1 cellular context compared by ENCODE assay signal in the genomic region with DNA sequence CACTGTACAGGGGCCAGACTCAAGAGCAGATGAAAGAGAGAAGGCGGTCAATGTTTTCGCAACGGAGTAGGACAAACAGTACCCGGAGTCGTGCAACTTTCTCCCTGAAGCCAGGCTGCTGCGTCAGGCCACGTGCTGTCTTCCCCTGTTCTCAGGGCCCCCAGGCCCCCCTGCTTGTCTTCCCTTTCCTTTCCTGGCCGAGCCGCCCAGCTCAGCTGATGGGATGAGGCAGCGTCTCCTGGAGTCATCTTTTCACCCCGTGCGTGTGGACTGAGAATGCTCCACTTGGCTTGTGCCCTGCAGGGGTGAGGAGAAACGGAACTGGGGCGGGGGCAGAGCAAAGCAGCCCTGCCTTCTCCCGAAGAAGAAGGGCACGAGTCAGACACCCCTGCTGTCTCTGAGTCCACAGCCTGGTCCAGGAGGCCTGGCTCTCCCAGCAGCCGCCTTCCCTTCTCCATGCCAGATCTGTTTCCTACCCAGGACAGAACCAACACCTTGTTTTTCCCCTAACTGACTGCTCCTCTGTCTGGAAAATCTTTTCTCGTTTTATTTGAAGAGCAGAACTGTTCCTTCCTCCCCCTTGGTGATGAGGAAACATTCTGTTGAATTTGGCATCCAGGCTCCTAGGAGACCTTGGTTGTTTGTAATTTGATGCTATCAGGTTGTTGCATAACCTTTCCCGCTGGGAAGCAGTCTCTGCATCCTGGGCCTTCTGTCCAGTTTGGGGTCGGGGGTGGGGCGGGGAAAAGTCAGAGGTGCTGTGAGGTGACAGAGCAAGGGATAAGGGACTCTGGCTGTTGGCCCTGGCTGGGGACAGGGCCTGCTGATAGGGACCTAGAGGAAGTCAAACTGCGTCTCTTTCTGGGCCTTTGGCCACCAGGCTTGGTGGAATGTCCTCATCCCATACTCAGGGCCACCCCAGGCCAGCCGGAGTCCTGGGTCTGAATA.
TF ChIP-seq lines count a peak whose summit lies in the region.

No MANE protein-coding gene starts in this region.

TF ChIP-seq in HepG2, 621 proteins besides CTCF, POLR2A, EP300 and RAD21 (continued from another document and continues in another):
- TF ChIP-seq FIP1L1 (IDR thresholded peaks at IDR 0.05; ENCODE audit: borderline replicate concordance, insufficient read depth, low read depth, low read length) (peak; percentile 45; the same call in 1 of the 2 replicates), ZNF17 (CRISPR knock-in tag; IDR thresholded peaks at IDR 0.05) (no peak), ATF1 (CRISPR knock-in tag; IDR thresholded peaks at IDR 0.05) (peak; percentile 45), JUND (CRISPR knock-in tag; IDR thresholded peaks at IDR 0.05) (peak; percentile 74), PHB2 (IDR thresholded peaks at IDR 0.05; ENCODE audit: partially characterized antibody) (no peak), PBX3 (CRISPR knock-in tag; IDR thresholded peaks at IDR 0.05; ENCODE audit: borderline replicate concordance) (no peak), KMT2A (CRISPR knock-in tag; IDR thresholded peaks at IDR 0.05) (peak; percentile 37; the same call in 1 of the 2 replicates), ZNF713 (CRISPR knock-in tag; IDR thresholded peaks at IDR 0.05) (peak; percentile 88), ZNF329 (CRISPR knock-in tag; IDR thresholded peaks at IDR 0.05; ENCODE audit: low read depth) (peak; percentile 20), ZNF572 (CRISPR knock-in tag; IDR thresholded peaks at IDR 0.05) (peak; percentile 97; the same call in 1 of the 2 replicates), ZNF337 (CRISPR knock-in tag; IDR thresholded peaks at IDR 0.05; ENCODE audit: borderline replicate concordance, low read depth) (no peak), RELA (CRISPR knock-in tag; IDR thresholded peaks at IDR 0.05) (no peak), ZNF225 (CRISPR knock-in tag; IDR thresholded peaks at IDR 0.05) (peak; percentile 92), PHF8 (CRISPR knock-in tag; IDR thresholded peaks at IDR 0.05) (no peak; the same call in 1 of the 2 replicates), ZSCAN21 (CRISPR knock-in tag; IDR thresholded peaks at IDR 0.05; ENCODE audit: borderline replicate concordance) (peak; percentile 64; the same call in 1 of the 2 replicates), RFX3 (CRISPR knock-in tag; IDR thresholded peaks at IDR 0.05) (peak; percentile 55), MTERF4 (CRISPR knock-in tag; IDR thresholded peaks at IDR 0.05) (peak; percentile 52; the same call in 1 of the 2 replicates), RBAK (CRISPR knock-in tag; IDR thresholded peaks at IDR 0.05) (peak; percentile 97), CEBPG (CRISPR knock-in tag; IDR thresholded peaks at IDR 0.05) (peak; percentile 97), HOXA7 (CRISPR knock-in tag; IDR thresholded peaks at IDR 0.05) (no peak), IKZF4 (CRISPR knock-in tag; IDR thresholded peaks at IDR 0.05; ENCODE audit: borderline replicate concordance, low read depth, not compliant biosample characterization) (no peak), ZZZ3 (CRISPR knock-in tag; IDR thresholded peaks at IDR 0.05; ENCODE audit: borderline replicate concordance) (peak; percentile 89), ZBTB7B (CRISPR knock-in tag; IDR thresholded peaks at IDR 0.05) (peak; percentile 92), SRSF9 (IDR thresholded peaks at IDR 0.05; ENCODE audit: borderline replicate concordance, insufficient read depth, low read depth, low read length, poor library complexity, severe bottlenecking) (no peak), GLI4 (CRISPR knock-in tag; IDR thresholded peaks at IDR 0.05; ENCODE audit: borderline replicate concordance) (peak; percentile 77; the same call in 1 of the 2 replicates), HMG20B (CRISPR knock-in tag; conservative IDR thresholded peaks at IDR 0.05) (peak; percentile 87), ZNF773 (CRISPR knock-in tag; IDR thresholded peaks at IDR 0.05; ENCODE audit: borderline replicate concordance) (peak; percentile 67; the same call in 1 of the 2 replicates), ZNF350 (CRISPR knock-in tag; IDR thresholded peaks at IDR 0.05; ENCODE audit: borderline replicate concordance, low read depth) (peak; percentile 88), CENPX (CRISPR knock-in tag; IDR thresholded peaks at IDR 0.05) (no peak), HNRNPL (IDR thresholded peaks at IDR 0.05; ENCODE audit: low read depth, low read length) (peak; percentile 76; the same call in 1 of the 2 replicates), NFKBIZ (CRISPR knock-in tag; IDR thresholded peaks at IDR 0.05) (peak; percentile 88), ZNF431 (CRISPR knock-in tag; IDR thresholded peaks at IDR 0.05; ENCODE audit: borderline replicate concordance, low read depth) (peak; percentile 14), ZNF282 (IDR thresholded peaks at IDR 0.05; ENCODE audit: partially characterized antibody) (no peak), MAFF (IDR thresholded peaks at IDR 0.05; ENCODE audit: low read depth, low read length) (peak; percentile 31; the same call in 1 of the 2 replicates), TEAD3 (CRISPR knock-in tag; optimal IDR thresholded peaks at IDR 0.05; ENCODE audit: borderline replicate concordance) (peak; percentile 80), SMARCE1 (IDR thresholded peaks at IDR 0.05; ENCODE audit: borderline replicate concordance) (no peak), ZSCAN22 (CRISPR knock-in tag; IDR thresholded peaks at IDR 0.05) (no peak), GPN1 (CRISPR knock-in tag; IDR thresholded peaks at IDR 0.05; ENCODE audit: borderline replicate concordance) (no peak), PITX1 (CRISPR knock-in tag; IDR thresholded peaks at IDR 0.05) (peak; percentile 91; the same call in 1 of the 2 replicates), ZNF549 (CRISPR knock-in tag; IDR thresholded peaks at IDR 0.05) (no peak), ZNF616 (CRISPR knock-in tag; IDR thresholded peaks at IDR 0.05; ENCODE audit: low read depth) (peak; percentile 78), ZNF335 (CRISPR knock-in tag; IDR thresholded peaks at IDR 0.05) (no peak), ZNF720 (CRISPR knock-in tag; IDR thresholded peaks at IDR 0.05) (no peak), AGO1 (IDR thresholded peaks at IDR 0.05; ENCODE audit: low read depth, low read length, poor library complexity, severe bottlenecking) (no peak), NFE2L2 (IDR thresholded peaks at IDR 0.05; ENCODE audit: low read length) (peak; percentile 30; the same call in 1 of the 2 replicates)
- TF ChIP-seq, protein P1, sequence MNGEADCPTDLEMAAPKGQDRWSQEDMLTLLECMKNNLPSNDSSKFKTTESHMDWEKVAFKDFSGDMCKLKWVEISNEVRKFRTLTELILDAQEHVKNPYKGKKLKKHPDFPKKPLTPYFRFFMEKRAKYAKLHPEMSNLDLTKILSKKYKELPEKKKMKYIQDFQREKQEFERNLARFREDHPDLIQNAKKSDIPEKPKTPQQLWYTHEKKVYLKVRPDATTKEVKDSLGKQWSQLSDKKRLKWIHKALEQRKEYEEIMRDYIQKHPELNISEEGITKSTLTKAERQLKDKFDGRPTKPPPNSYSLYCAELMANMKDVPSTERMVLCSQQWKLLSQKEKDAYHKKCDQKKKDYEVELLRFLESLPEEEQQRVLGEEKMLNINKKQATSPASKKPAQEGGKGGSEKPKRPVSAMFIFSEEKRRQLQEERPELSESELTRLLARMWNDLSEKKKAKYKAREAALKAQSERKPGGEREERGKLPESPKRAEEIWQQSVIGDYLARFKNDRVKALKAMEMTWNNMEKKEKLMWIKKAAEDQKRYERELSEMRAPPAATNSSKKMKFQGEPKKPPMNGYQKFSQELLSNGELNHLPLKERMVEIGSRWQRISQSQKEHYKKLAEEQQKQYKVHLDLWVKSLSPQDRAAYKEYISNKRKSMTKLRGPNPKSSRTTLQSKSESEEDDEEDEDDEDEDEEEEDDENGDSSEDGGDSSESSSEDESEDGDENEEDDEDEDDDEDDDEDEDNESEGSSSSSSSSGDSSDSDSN (CRISPR knock-in tag; IDR thresholded peaks at IDR 0.05): peak; percentile 73
- TF ChIP-seq, protein P2, sequence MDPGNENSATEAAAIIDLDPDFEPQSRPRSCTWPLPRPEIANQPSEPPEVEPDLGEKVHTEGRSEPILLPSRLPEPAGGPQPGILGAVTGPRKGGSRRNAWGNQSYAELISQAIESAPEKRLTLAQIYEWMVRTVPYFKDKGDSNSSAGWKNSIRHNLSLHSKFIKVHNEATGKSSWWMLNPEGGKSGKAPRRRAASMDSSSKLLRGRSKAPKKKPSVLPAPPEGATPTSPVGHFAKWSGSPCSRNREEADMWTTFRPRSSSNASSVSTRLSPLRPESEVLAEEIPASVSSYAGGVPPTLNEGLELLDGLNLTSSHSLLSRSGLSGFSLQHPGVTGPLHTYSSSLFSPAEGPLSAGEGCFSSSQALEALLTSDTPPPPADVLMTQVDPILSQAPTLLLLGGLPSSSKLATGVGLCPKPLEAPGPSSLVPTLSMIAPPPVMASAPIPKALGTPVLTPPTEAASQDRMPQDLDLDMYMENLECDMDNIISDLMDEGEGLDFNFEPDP (CRISPR knock-in tag; conservative IDR thresholded peaks at IDR 0.05): no peak
- TF ChIP-seq, protein P3, sequence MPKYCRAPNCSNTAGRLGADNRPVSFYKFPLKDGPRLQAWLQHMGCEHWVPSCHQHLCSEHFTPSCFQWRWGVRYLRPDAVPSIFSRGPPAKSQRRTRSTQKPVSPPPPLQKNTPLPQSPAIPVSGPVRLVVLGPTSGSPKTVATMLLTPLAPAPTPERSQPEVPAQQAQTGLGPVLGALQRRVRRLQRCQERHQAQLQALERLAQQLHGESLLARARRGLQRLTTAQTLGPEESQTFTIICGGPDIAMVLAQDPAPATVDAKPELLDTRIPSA (CRISPR knock-in tag; IDR thresholded peaks at IDR 0.05; ENCODE audit: borderline replicate concordance): peak; percentile 76; the same call in 1 of the 2 replicates
- TF ChIP-seq, protein P4, sequence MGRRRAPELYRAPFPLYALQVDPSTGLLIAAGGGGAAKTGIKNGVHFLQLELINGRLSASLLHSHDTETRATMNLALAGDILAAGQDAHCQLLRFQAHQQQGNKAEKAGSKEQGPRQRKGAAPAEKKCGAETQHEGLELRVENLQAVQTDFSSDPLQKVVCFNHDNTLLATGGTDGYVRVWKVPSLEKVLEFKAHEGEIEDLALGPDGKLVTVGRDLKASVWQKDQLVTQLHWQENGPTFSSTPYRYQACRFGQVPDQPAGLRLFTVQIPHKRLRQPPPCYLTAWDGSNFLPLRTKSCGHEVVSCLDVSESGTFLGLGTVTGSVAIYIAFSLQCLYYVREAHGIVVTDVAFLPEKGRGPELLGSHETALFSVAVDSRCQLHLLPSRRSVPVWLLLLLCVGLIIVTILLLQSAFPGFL (CRISPR knock-in tag; IDR thresholded peaks at IDR 0.05): 0 out of 2 replicates have a peak, but pooled peaks have one; percentile 5
- TF ChIP-seq, protein P5, sequence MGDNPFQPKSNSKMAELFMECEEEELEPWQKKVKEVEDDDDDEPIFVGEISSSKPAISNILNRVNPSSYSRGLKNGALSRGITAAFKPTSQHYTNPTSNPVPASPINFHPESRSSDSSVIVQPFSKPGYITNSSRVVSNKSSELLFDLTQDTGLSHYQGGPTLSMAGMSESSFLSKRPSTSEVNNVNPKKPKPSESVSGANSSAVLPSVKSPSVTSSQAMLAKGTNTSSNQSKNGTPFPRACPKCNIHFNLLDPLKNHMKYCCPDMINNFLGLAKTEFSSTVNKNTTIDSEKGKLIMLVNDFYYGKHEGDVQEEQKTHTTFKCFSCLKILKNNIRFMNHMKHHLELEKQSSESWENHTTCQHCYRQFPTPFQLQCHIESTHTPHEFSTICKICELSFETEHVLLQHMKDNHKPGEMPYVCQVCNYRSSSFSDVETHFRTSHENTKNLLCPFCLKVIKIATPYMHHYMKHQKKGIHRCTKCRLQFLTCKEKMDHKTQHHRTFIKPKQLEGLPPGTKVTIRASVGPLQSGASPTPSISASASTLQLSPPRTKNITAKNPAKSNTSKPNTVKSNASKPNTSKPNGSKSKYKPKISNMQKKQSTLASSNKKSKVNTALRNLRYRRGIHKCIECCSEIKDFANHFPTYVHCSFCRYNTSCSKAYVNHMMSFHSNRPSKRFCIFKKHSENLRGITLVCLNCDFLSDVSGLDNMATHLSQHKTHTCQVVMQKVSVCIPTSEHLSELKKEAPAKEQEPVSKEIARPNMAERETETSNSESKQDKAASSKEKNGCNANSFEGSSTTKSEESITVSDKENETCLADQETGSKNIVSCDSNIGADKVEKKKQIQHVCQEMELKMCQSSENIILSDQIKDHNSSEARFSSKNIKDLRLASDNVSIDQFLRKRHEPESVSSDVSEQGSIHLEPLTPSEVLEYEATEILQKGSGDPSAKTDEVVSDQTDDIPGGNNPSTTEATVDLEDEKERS (CRISPR knock-in tag; IDR thresholded peaks at IDR 0.05): peak; percentile 86
- TF ChIP-seq, protein P6, sequence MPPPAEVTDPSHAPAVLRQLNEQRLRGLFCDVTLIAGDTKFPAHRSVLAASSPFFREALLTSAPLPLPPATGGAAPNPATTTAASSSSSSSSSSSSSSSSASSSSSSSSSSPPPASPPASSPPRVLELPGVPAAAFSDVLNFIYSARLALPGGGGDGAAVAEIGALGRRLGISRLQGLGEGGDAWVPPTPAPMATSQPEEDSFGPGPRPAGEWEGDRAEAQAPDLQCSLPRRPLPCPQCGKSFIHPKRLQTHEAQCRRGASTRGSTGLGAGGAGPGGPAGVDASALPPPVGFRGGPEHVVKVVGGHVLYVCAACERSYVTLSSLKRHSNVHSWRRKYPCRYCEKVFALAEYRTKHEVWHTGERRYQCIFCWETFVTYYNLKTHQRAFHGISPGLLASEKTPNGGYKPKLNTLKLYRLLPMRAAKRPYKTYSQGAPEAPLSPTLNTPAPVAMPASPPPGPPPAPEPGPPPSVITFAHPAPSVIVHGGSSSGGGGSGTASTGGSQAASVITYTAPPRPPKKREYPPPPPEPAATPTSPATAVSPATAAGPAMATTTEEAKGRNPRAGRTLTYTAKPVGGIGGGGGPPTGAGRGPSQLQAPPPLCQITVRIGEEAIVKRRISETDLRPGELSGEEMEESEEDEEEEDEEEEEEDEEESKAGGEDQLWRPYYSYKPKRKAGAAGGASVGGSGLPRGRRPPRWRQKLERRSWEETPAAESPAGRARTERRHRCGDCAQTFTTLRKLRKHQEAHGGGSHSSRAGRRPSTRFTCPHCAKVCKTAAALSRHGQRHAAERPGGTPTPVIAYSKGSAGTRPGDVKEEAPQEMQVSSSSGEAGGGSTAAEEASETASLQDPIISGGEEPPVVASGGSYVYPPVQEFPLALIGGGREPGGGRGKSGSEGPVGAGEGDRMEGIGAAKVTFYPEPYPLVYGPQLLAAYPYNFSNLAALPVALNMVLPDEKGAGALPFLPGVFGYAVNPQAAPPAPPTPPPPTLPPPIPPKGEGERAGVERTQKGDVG (CRISPR knock-in tag; IDR thresholded peaks at IDR 0.05; ENCODE audit: borderline replicate concordance): peak; percentile 58; the same call in 1 of the 2 replicates
